Comparison of ENCODE assay signal across 9 cellular contexts in genomic region chr7:36084485-36085091, GRCh38.
DNase-seq lines count a peak whose midpoint lies in the region; ATAC-seq, FAIRE-seq and TF ChIP-seq lines count a peak whose summit lies in the region.
"Had no signal": no experiment of that assay in that cellular context is flagged by ENCODE, and none has a peak within 500 bp of the region (broad histone marks: within the 10 kb centered on the region; RNA-seq: fewer than 3 reads in every experiment).

No MANE protein-coding gene starts in this region.

- 67 to 68% methylated on average over 26 of the region's 26 CpGs for WGBS in pancreas, 2 donors

- H3K27ac ChIP-seq in pancreas = no peak overlapping the region
- H3K27ac ChIP-seq: neutrophil had no signal

- H3K4me3 ChIP-seq in pancreas = no peak overlapping the region

- H3K4me1 ChIP-seq in pancreas = no peaks in the 10 kb centered on the region

- peak; percentile 94 to 99 (median 98) for ATAC-seq in pancreas
- no peak for ATAC-seq in HG02970 (IDR thresholded peaks at IDR 0.05; ENCODE audit: low FRiP score, unreplicated experiment)
- ATAC-seq in GM21529 (IDR thresholded peaks at IDR 0.05; ENCODE audit: unreplicated experiment) = no peak
- ATAC-seq in HG02571 (IDR thresholded peaks at IDR 0.05; ENCODE audit: unreplicated experiment) = no peak
- no peak for ATAC-seq in GM21423 (IDR thresholded peaks at IDR 0.05; ENCODE audit: unreplicated experiment)

- peak in 2 of 4 donors; percentile 24 to 26 for TF ChIP-seq CTCF in pancreas (IDR thresholded peaks at IDR 0.05)

- no peaks in the 10 kb centered on the region for H3K9me3 ChIP-seq in pancreas
- H3K9me3 ChIP-seq: neutrophil had no signal

- intact Hi-C loops in pancreas (cut with DNase I) = loop anchor here in 1 of 3 donors (5.0 kb wide), 1 partner anchor 208 kb away; no protein-coding TSS in a partner anchor

- DNase-seq in ELF-1 (ENCODE audit: low read depth, low spot score) (peak; percentile 90), NCI-H748 treated with DMSO at 0.1 percent for 48 hours (lab: John Stamatoyannopoulos, UW) (peak; percentile 2), fibroblast of peridontal ligament (ENCODE audit: extremely low read depth) (peak; percentile 68), pancreas (peak; percentile 76 to 91 (median 80))

- no peaks in the 10 kb centered on the region for H3K36me3 ChIP-seq in pancreas
- H3K36me3 ChIP-seq: neutrophil had no signal

- no peak for FAIRE-seq in pancreas (lab: Jason Lieb, UNC)

- H3K27me3 ChIP-seq in pancreas = no peaks in the 10 kb centered on the region
- H3K27me3 ChIP-seq: neutrophil had no signal

Comparison
In these comparisons a context has a peak if more than half of its experiments do, and no peak if none do; other contexts are left out.
1. DNase-seq: peak in every context shown above with its lines; median percentile 90 in ELF-1; 80 in pancreas; 68 in fibroblast of peridontal ligament; 2 in NCI-H748 treated with DMSO at 0.1 percent for 48 hours.
2. ATAC-seq: peak in pancreas (4 of 4); none in HG02970 (single experiment), GM21529 (single experiment), HG02571 (single experiment) and GM21423 (single experiment).